24 cellular contexts compared by ENCODE assay signal in genomic region chr4:186846426-186846825, GRCh38.
"Had no signal": no experiment of that assay in that cellular context is flagged by ENCODE, and none has a peak within 500 bp of the region (broad histone marks: within the 10 kb centered on the region; RNA-seq: fewer than 3 reads in every experiment).

No MANE protein-coding gene starts in this region.

- H3K27me3 Mint-ChIP-seq: memory B cell, naive B cell, type B pancreatic cell had no signal

- H3K4me3 Mint-ChIP-seq: immature natural killer cell; memory B cell; naive B cell; nephron progenitor cell; stimulated activated effector memory CD8-positive, alpha-beta T cell treated with anti-CD3 and anti-CD28 coated beads, Interleukin-12 subunit alpha, Interleukin-12 subunit beta, amount 100 ng/mL, for 72 hours; type B pancreatic cell had no signal

- DNase-seq: cerebellar nuclear complex; dorsolateral prefrontal cortex; effector CD8-positive, alpha-beta T cell; foreskin fibroblast; immature natural killer cell; left cardiac atrium; left ventricle myocardium inferior; lower lobe of right lung; naive B cell; nephron progenitor cell; posterior cingulate gyrus; small intestine; stimulated activated CD4-positive, alpha-beta T cell treated with anti-CD3 and anti-CD28 coated beads, Interleukin-2, amount 100 ng/mL, for 48 hours; stimulated activated CD8-positive, alpha-beta memory T cell treated with anti-CD3 and anti-CD28 coated beads, Interleukin-4, amount 100 ng/mL, for 48 hours; stimulated activated naive CD8-positive, alpha-beta T cell treated with anti-CD3 and anti-CD28 coated beads, Interleukin-15, Interleukin-2, amounts not matched to agents 100 U/mL and 50 U/mL, for 24 hours; thyroid gland; uterus had no signal

- H3K4me3 ChIP-seq: coronary artery, dorsolateral prefrontal cortex, left ventricle myocardium inferior, lower lobe of right lung, suprapubic skin, thyroid gland, uterus had no signal

- H3K27ac ChIP-seq: dorsolateral prefrontal cortex, left ventricle myocardium inferior, suprapubic skin had no signal

- H3K9me3 ChIP-seq: lower lobe of right lung, suprapubic skin, thyroid gland had no signal

- H3K27ac Mint-ChIP-seq: immature natural killer cell; memory B cell; naive B cell; nephron progenitor cell; stimulated activated effector memory CD8-positive, alpha-beta T cell treated with anti-CD3 and anti-CD28 coated beads, Interleukin-12 subunit alpha, Interleukin-12 subunit beta, amount 100 ng/mL, for 72 hours; type B pancreatic cell had no signal

- H3K36me3 Mint-ChIP-seq: immature natural killer cell; memory B cell; naive B cell; stimulated activated effector memory CD8-positive, alpha-beta T cell treated with anti-CD3 and anti-CD28 coated beads, Interleukin-12 subunit alpha, Interleukin-12 subunit beta, amount 100 ng/mL, for 72 hours; type B pancreatic cell had no signal

- H3K4me1 Mint-ChIP-seq: immature natural killer cell; memory B cell; naive B cell; stimulated activated effector memory CD8-positive, alpha-beta T cell treated with anti-CD3 and anti-CD28 coated beads, Interleukin-12 subunit alpha, Interleukin-12 subunit beta, amount 100 ng/mL, for 72 hours had no signal

- FAIRE-seq: keratinocyte, small intestine had no signal

- ATAC-seq: esophagus mucosa; left cardiac atrium; lower lobe of right lung; stimulated activated effector memory CD8-positive, alpha-beta T cell treated with anti-CD3 and anti-CD28 coated beads, Interleukin-12 subunit alpha, Interleukin-12 subunit beta, amount 100 ng/mL, for 72 hours; stimulated activated naive CD8-positive, alpha-beta T cell treated with anti-CD3 and anti-CD28 coated beads, Interleukin-15, Interleukin-2, amounts not matched to agents 100 U/mL and 50 U/mL, for 24 hours had no signal

- H3K36me3 ChIP-seq: left ventricle myocardium inferior, lower lobe of right lung, suprapubic skin, thyroid gland, uterus had no signal
